ENCODE assay signal across 11 cellular contexts in genomic region chr1:26960625-26960966, GRCh38. TPM values are rescaled to one million over a fixed set of nuclear protein-coding genes. Genes with fewer than 3 reads are reported as not detected.
DNase-seq lines count a peak whose midpoint lies in the region; ATAC-seq, FAIRE-seq and TF ChIP-seq lines count a peak whose summit lies in the region.
"Had no signal": no experiment of that assay in that cellular context is flagged by ENCODE, and none has a peak within 500 bp of the region (broad histone marks: within the 10 kb centered on the region; RNA-seq: fewer than 3 reads in every experiment).

No MANE protein-coding gene starts in this region.

- H3K27me3 Mint-ChIP-seq in activated CD4-positive, alpha-beta T cell treated with anti-CD3 and anti-CD28 coated beads, Interleukin-2, amount 10 ng/mL, durations not matched to agents 24 days and 14 days: peaks cover 60% of the 10 kb centered on the region
- H3K27me3 Mint-ChIP-seq in astrocyte (ENCODE audit: low read depth, unreplicated experiment): peaks cover 20% of the 10 kb centered on the region
- peaks cover 22 to 38% of the 10 kb centered on the region in 2 donors for H3K27me3 Mint-ChIP-seq in stimulated activated naive B cell treated with anti-CD40 and anti-IgM and Interleukin-4, amounts not matched to agents 10 μg/mL and 1 μg/mL and 100 μg/mL, for 72 hours

- H3K4me1 ChIP-seq in astrocyte (ENCODE audit: insufficient read depth, low read length): peaks cover 5% of the 10 kb centered on the region

- peaks cover 26% of the 10 kb centered on the region for H3K27me3 ChIP-seq in astrocyte (ENCODE audit: insufficient read depth, low read length)

- no peak for TF ChIP-seq CTCF in astrocyte (IDR thresholded peaks at IDR 0.05; ENCODE audit: insufficient read depth, low read depth, low read length)

- H3K9me3 Mint-ChIP-seq in activated CD4-positive, alpha-beta T cell treated with anti-CD3 and anti-CD28 coated beads, Interleukin-2, amount 10 ng/mL, durations not matched to agents 24 days and 14 days: no peaks in the 10 kb centered on the region
- H3K9me3 Mint-ChIP-seq in astrocyte (ENCODE audit: unreplicated experiment): peaks cover 5% of the 10 kb centered on the region
- H3K9me3 Mint-ChIP-seq in stimulated activated naive B cell treated with anti-CD40 and anti-IgM and Interleukin-4, amounts not matched to agents 10 μg/mL and 1 μg/mL and 100 μg/mL, for 72 hours: peaks cover 0 to 2% of the 10 kb centered on the region in 2 donors

- DNase-seq in activated CD4-positive, alpha-beta T cell treated with anti-CD3 and anti-CD28 coated beads, Interleukin-2, amount 10 ng/mL, durations not matched to agents 24 days and 14 days: no peak
- DNase-seq in activated CD4-positive, alpha-beta T cell treated with anti-CD3 and anti-CD28 coated beads for 48 hours: no peak
- DNase-seq in astrocyte (ENCODE audit: low read depth): no peak
- no peak for DNase-seq in left colon
- no peak for DNase-seq in stimulated activated naive B cell treated with anti-CD40 and anti-IgM and Interleukin-4, amounts not matched to agents 10 μg/mL and 1 μg/mL and 100 μg/mL, for 72 hours
- no peak for DNase-seq in NCI-H1436 (lab: John Stamatoyannopoulos, UW)
- DNase-seq in stimulated activated CD4-positive, alpha-beta T cell treated with anti-CD3 and anti-CD28 coated beads, Interleukin-4, amount 100 ng/mL, for 4 hours: no peak

- H3K4me2 ChIP-seq in astrocyte (ENCODE audit: low read length): peak overlapping the region; percentile 44

- intact Hi-C loops in activated CD4-positive, alpha-beta T cell treated with anti-CD3 and anti-CD28 coated beads, Interleukin-2, amount 10 ng/mL, durations not matched to agents 24 days and 14 days (cut with micrococcal nuclease): no loop called here
- intact Hi-C loops in left colon (cut with DNase I, micrococcal nuclease): no loop called here

- H3K36me3 ChIP-seq in astrocyte (ENCODE audit: insufficient read depth, low read length): no peaks in the 10 kb centered on the region

- H3K9ac ChIP-seq in astrocyte (ENCODE audit: low read length): no peak overlapping the region

- H3K27ac ChIP-seq in astrocyte (ENCODE audit: low read depth, low read length): no peak overlapping the region

- peaks cover 6% of the 10 kb centered on the region for H3K4me1 Mint-ChIP-seq in activated CD4-positive, alpha-beta T cell treated with anti-CD3 and anti-CD28 coated beads, Interleukin-2, amount 10 ng/mL, durations not matched to agents 24 days and 14 days
- H3K4me1 Mint-ChIP-seq in astrocyte (ENCODE audit: low read depth, unreplicated experiment): no peaks in the 10 kb centered on the region
- H3K4me1 Mint-ChIP-seq in stimulated activated naive B cell treated with anti-CD40 and anti-IgM and Interleukin-4, amounts not matched to agents 10 μg/mL and 1 μg/mL and 100 μg/mL, for 72 hours: peaks cover 10 to 18% of the 10 kb centered on the region in 2 donors

- no peaks in the 10 kb centered on the region for H3K36me3 Mint-ChIP-seq in activated CD4-positive, alpha-beta T cell treated with anti-CD3 and anti-CD28 coated beads, Interleukin-2, amount 10 ng/mL, durations not matched to agents 24 days and 14 days (ENCODE audit: low read depth)
- H3K36me3 Mint-ChIP-seq in astrocyte (ENCODE audit: low read depth, unreplicated experiment): peaks cover 11% of the 10 kb centered on the region
- H3K36me3 Mint-ChIP-seq in stimulated activated naive B cell treated with anti-CD40 and anti-IgM and Interleukin-4, amounts not matched to agents 10 μg/mL and 1 μg/mL and 100 μg/mL, for 72 hours: peaks cover 6 to 12% of the 10 kb centered on the region in 2 donors

- no peaks in the 10 kb centered on the region for H4K20me1 ChIP-seq in astrocyte (ENCODE audit: insufficient read depth, low read length)

- H3K79me2 ChIP-seq in astrocyte (ENCODE audit: insufficient read depth, low read length): no peaks in the 10 kb centered on the region

- H3K27ac Mint-ChIP-seq in activated CD4-positive, alpha-beta T cell treated with anti-CD3 and anti-CD28 coated beads, Interleukin-2, amount 10 ng/mL, durations not matched to agents 24 days and 14 days: no peak overlapping the region
- H3K27ac Mint-ChIP-seq in astrocyte (ENCODE audit: unreplicated experiment): no peak overlapping the region
- peak overlapping the region; percentile 93 for H3K27ac Mint-ChIP-seq in stimulated activated naive B cell treated with anti-CD40 and anti-IgM and Interleukin-4, amounts not matched to agents 10 μg/mL and 1 μg/mL and 100 μg/mL, for 72 hours

- no peaks in the 10 kb centered on the region for H3K9me3 ChIP-seq in astrocyte (ENCODE audit: insufficient read depth, low read depth, low read length)

- H2AFZ ChIP-seq in astrocyte (ENCODE audit: low read depth, low read length): no peak overlapping the region

- H3K4me3 Mint-ChIP-seq in activated CD4-positive, alpha-beta T cell treated with anti-CD3 and anti-CD28 coated beads, Interleukin-2, amount 10 ng/mL, durations not matched to agents 24 days and 14 days: peak overlapping the region; percentile 74
- H3K4me3 Mint-ChIP-seq in astrocyte (ENCODE audit: unreplicated experiment): peak overlapping the region; percentile 74
- peak overlapping the region; percentile 76 to 85 for H3K4me3 Mint-ChIP-seq in stimulated activated naive B cell treated with anti-CD40 and anti-IgM and Interleukin-4, amounts not matched to agents 10 μg/mL and 1 μg/mL and 100 μg/mL, for 72 hours

- FAIRE-seq in astrocyte (lab: Jason Lieb, UNC): no peak
- FAIRE-seq: frontal cortex had no signal

- ATAC-seq in left colon: peak; percentile 27
- ATAC-seq in stimulated activated naive B cell treated with anti-CD40 and anti-IgM and Interleukin-4, amounts not matched to agents 10 μg/mL and 1 μg/mL and 100 μg/mL, for 72 hours (replicated peaks): peak in 1 of 2 donors; percentile 4
- ATAC-seq in GM21515 (IDR thresholded peaks at IDR 0.05; ENCODE audit: unreplicated experiment): no peak

- H3K4me3 ChIP-seq in astrocyte (ENCODE audit: insufficient read depth, low read depth, low read length): no peak overlapping the region

RNA-seq across cellular contexts. Expression of gene KDF1, which starts 0.3 kb away (rescaled TPM):
- total RNA-seq in activated CD4-positive, alpha-beta T cell treated with anti-CD3 and anti-CD28 coated beads, Interleukin-2, amount 10 ng/mL, durations not matched to agents 24 days and 14 days: not detected in 2 replicates
- total RNA-seq in astrocyte: 0.22 and 0.54 TPM in 2 replicates
- 10 to 100 TPM; 24.7 to 25.6 TPM for total RNA-seq in left colon
- total RNA-seq: frontal cortex, LHCN-M2 had no signal

RNA-seq across cellular contexts. Expression of gene TRNP1, which starts 32.9 kb away (rescaled TPM):
- total RNA-seq in activated CD4-positive, alpha-beta T cell treated with anti-CD3 and anti-CD28 coated beads, Interleukin-2, amount 10 ng/mL, durations not matched to agents 24 days and 14 days: 1.3 and 2.2 TPM in 2 replicates
- 16.4 and 19.2 TPM in 2 replicates for total RNA-seq in astrocyte
- total RNA-seq in left colon: 1 to 10 TPM; 1.3 to 3.0 TPM

RNA-seq across cellular contexts. Expression of gene NUDC, which starts 39.1 kb away (rescaled TPM):
- total RNA-seq in activated CD4-positive, alpha-beta T cell treated with anti-CD3 and anti-CD28 coated beads, Interleukin-2, amount 10 ng/mL, durations not matched to agents 24 days and 14 days: 169 and 171 TPM in 2 replicates
- total RNA-seq in astrocyte (70.2 and 71.6 TPM in 2 replicates), left colon (10 to 100 TPM; 39.4 to 40.3 TPM)

RNA-seq across cellular contexts. Expression of gene NR0B2, which starts 46.8 kb away (rescaled TPM):
- not detected in 2 replicates for total RNA-seq in activated CD4-positive, alpha-beta T cell treated with anti-CD3 and anti-CD28 coated beads, Interleukin-2, amount 10 ng/mL, durations not matched to agents 24 days and 14 days
- total RNA-seq in astrocyte: not detected in 2 replicates
- under 1 TPM; 0.31 to 0.34 TPM for total RNA-seq in left colon
- total RNA-seq: frontal cortex, LHCN-M2, ureter had no signal

RNA-seq across cellular contexts. Expression of gene TENT5B, which starts 52.1 kb away (rescaled TPM):
- total RNA-seq in activated CD4-positive, alpha-beta T cell treated with anti-CD3 and anti-CD28 coated beads, Interleukin-2, amount 10 ng/mL, durations not matched to agents 24 days and 14 days: not detected in 2 replicates
- total RNA-seq in astrocyte (5.9 and 9.8 TPM in 2 replicates), left colon (1 to 10 TPM; 1.7 to 4.4 TPM)
- total RNA-seq: frontal cortex had no signal

Comparison
In these comparisons a context has a peak if more than half of its experiments do, and no peak if none do; other contexts are left out.
1. RNA of gene KDF1, which starts 0.3 kb away (total RNA-seq): 24.7 to 25.6 TPM in left colon; 0.22 to 0.54 TPM in astrocyte and not detected in activated CD4-positive, alpha-beta T cell treated with anti-CD3 and anti-CD28 coated beads, Interleukin-2, amount 10 ng/mL, durations not matched to agents 24 days and 14 days; every median in the first group is over 10 times any median in the second.
2. Peak in every context shown above with its lines, with median percentiles within 50 percentile points of each other: H3K4me3 Mint-ChIP-seq.